ENCODE assay signal across 1 cellular context in the genomic region with DNA sequence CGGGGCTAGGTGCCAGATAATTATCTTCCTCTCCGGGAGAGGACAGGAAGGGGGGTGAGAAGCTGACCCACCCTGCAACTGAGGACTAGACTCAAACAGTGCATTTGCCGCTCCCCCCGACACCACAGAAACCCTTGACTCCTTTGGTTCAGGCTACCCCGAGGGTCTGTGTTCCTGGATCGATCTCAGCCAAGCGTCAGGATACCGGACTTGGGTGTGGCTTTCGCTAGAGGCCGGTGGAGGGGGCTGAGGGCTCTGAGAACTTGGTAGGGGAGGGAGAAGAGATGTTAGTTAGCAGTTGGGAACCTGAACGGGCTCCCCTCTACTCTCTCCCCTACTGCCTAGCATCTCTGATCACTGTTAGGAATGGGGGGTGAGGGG.
TF ChIP-seq lines count a peak whose summit lies in the region.

No MANE protein-coding gene starts in this region.

TF ChIP-seq in HEK293, 187 proteins besides CTCF, POLR2A, EP300 and RAD21 (continued from another document):
- TF ChIP-seq ZNF398 (tag by site-specific recombination; IDR thresholded peaks at IDR 0.05) (peak; percentile 67), ZNF473 (tag by site-specific recombination; IDR thresholded peaks at IDR 0.05) (no peak), HOXA7 (CRISPR knock-in tag; IDR thresholded peaks at IDR 0.05; ENCODE audit: borderline replicate concordance) (no peak), PBX3 (CRISPR knock-in tag; IDR thresholded peaks at IDR 0.05) (no peak), ZNF157 (tag by site-specific recombination; IDR thresholded peaks at IDR 0.05) (no peak)
- TF ChIP-seq, protein P1, sequence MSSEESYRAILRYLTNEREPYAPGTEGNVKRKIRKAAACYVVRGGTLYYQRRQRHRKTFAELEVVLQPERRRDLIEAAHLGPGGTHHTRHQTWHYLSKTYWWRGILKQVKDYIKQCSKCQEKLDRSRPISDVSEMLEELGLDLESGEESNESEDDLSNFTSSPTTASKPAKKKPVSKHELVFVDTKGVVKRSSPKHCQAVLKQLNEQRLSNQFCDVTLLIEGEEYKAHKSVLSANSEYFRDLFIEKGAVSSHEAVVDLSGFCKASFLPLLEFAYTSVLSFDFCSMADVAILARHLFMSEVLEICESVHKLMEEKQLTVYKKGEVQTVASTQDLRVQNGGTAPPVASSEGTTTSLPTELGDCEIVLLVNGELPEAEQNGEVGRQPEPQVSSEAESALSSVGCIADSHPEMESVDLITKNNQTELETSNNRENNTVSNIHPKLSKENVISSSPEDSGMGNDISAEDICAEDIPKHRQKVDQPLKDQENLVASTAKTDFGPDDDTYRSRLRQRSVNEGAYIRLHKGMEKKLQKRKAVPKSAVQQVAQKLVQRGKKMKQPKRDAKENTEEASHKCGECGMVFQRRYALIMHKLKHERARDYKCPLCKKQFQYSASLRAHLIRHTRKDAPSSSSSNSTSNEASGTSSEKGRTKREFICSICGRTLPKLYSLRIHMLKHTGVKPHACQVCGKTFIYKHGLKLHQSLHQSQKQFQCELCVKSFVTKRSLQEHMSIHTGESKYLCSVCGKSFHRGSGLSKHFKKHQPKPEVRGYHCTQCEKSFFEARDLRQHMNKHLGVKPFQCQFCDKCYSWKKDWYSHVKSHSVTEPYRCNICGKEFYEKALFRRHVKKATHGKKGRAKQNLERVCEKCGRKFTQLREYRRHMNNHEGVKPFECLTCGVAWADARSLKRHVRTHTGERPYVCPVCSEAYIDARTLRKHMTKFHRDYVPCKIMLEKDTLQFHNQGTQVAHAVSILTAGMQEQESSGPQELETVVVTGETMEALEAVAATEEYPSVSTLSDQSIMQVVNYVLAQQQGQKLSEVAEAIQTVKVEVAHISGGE (tag by site-specific recombination; conservative IDR thresholded peaks at IDR 0.05; ENCODE audit: low read depth), result 0 out of 2 replicates have a peak, but pooled peaks have one; percentile 10
- TF ChIP-seq, protein P2, sequence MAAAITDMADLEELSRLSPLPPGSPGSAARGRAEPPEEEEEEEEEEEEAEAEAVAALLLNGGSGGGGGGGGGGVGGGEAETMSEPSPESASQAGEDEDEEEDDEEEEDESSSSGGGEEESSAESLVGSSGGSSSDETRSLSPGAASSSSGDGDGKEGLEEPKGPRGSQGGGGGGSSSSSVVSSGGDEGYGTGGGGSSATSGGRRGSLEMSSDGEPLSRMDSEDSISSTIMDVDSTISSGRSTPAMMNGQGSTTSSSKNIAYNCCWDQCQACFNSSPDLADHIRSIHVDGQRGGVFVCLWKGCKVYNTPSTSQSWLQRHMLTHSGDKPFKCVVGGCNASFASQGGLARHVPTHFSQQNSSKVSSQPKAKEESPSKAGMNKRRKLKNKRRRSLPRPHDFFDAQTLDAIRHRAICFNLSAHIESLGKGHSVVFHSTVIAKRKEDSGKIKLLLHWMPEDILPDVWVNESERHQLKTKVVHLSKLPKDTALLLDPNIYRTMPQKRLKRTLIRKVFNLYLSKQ (tag by site-specific recombination; IDR thresholded peaks at IDR 0.05; ENCODE audit: borderline replicate concordance), result no peak
